10 cellular contexts compared by ENCODE assay signal in genomic region chr16:57757326-57757786, GRCh38. TPM values are rescaled to one million over a fixed set of nuclear protein-coding genes. Genes with fewer than 3 reads are reported as not detected.
A peak's percentile ranks its signal among the peaks of the same experiment; 100 is the strongest.
DNase-seq lines count a peak whose midpoint lies in the region; FAIRE-seq and TF ChIP-seq lines count a peak whose summit lies in the region.
"Had no signal": no experiment of that assay in that cellular context is flagged by ENCODE, and none has a peak within 500 bp of the region (broad histone marks: within the 10 kb centered on the region; RNA-seq: fewer than 3 reads in every experiment).

No MANE protein-coding gene starts in this region.

- H3K4me1 ChIP-seq in keratinocyte (ENCODE audit: control insufficient read depth, extremely low read depth, insufficient read depth, low read length), result peaks cover 11% of the 10 kb centered on the region

- dilution Hi-C loops in keratinocyte (cut with MboI; ENCODE audit: extremely low pct_ligation_motif_present, low sequenced_read_pairs), result no loop called here

- no peak overlapping the region for H3K4me3 ChIP-seq in WERI-Rb-1 (ENCODE audit: low read depth, low read length)
- no peak overlapping the region for H3K4me3 ChIP-seq in keratinocyte (ENCODE audit: control insufficient read depth in 2 of 3, extremely low read depth in 1 of 3, insufficient read depth in 2 of 3, low read depth in 1 of 3, low read length in 3 of 3)
- H3K4me3 ChIP-seq: BLaER1 treated with 17β-estradiol and CSF1 and Interleukin-3, amounts not matched to agents 10 nM and 100 nM; skin epidermis had no signal

- H3K9me3 ChIP-seq in WERI-Rb-1 (ENCODE audit: severe bottlenecking) (no peaks in the 10 kb centered on the region), keratinocyte (ENCODE audit: control insufficient read depth, low read depth, low read length) (no peaks in the 10 kb centered on the region)
- H3K9me3 ChIP-seq: BLaER1 treated with 17β-estradiol and CSF1 and Interleukin-3, amounts not matched to agents 10 nM and 100 nM had no signal

- H3K27me3 ChIP-seq in WERI-Rb-1 (ENCODE audit: insufficient read depth, low read depth, severe bottlenecking) (no peaks in the 10 kb centered on the region), keratinocyte (ENCODE audit: control insufficient read depth, extremely low read depth, insufficient read depth, low read length) (no peaks in the 10 kb centered on the region)
- H3K27me3 ChIP-seq: BLaER1 treated with 17β-estradiol and CSF1 and Interleukin-3, amounts not matched to agents 10 nM and 100 nM had no signal

- H3K9ac ChIP-seq in keratinocyte (ENCODE audit: control insufficient read depth, extremely low read depth, insufficient read depth, low read length), result no peak overlapping the region

- no peaks in the 10 kb centered on the region for H3K9me1 ChIP-seq in keratinocyte (ENCODE audit: control insufficient read depth, extremely low read depth, insufficient read depth, low read length)

- H3K36me3 ChIP-seq in WERI-Rb-1 (peaks cover 46% of the 10 kb centered on the region), keratinocyte (ENCODE audit: control insufficient read depth in 2 of 2, extremely low read depth in 1 of 2, insufficient read depth in 2 of 2, low read length in 2 of 2) (peaks cover 22 to 25% of the 10 kb centered on the region in 2 experiments)

- H3K4me2 ChIP-seq in keratinocyte (ENCODE audit: control insufficient read depth, extremely low read depth, insufficient read depth, low read depth, low read length), result no peak overlapping the region

- no peaks in the 10 kb centered on the region for H3K79me2 ChIP-seq in keratinocyte (ENCODE audit: control insufficient read depth, insufficient read depth, low read length)

- peaks cover 3% of the 10 kb centered on the region for H4K20me1 ChIP-seq in keratinocyte (ENCODE audit: control insufficient read depth, extremely low read depth, insufficient read depth, low read length)

- peak; percentile 90 for TF ChIP-seq CTCF in WERI-Rb-1 (IDR thresholded peaks at IDR 0.05; ENCODE audit: low read depth, low read length)
- peak; percentile 86 to 97 (median 95) for TF ChIP-seq CTCF in keratinocyte (optimal IDR thresholded peaks at IDR 0.05 in 1 of 3, IDR thresholded peaks at IDR 0.05 in 1 of 3, conservative IDR thresholded peaks at IDR 0.05 in 1 of 3; ENCODE audit: extremely low read depth in 1 of 3, insufficient read depth in 2 of 3, low read length in 3 of 3)

- H3K27ac ChIP-seq in WERI-Rb-1 (no peak overlapping the region), keratinocyte (ENCODE audit: control insufficient read depth, insufficient read depth, low read length) (no peak overlapping the region)

- peak; percentile 66 for FAIRE-seq in keratinocyte (lab: Jason Lieb, UNC)

- H2AFZ ChIP-seq in keratinocyte (ENCODE audit: control insufficient read depth, low read length), result no peak overlapping the region

- DNase-seq in NCI-H1436 (lab: John Stamatoyannopoulos, UW) (peak; percentile 62), NCI-H1436 treated with DMSO at 0.1 percent for 48 hours (lab: John Stamatoyannopoulos, UW) (no peak), H4 (ENCODE audit: low spot score) (peak; percentile 55), M059J (ENCODE audit: low read depth) (peak; percentile 76), WERI-Rb-1 (peak; percentile 84), brain pericyte (ENCODE audit: low read depth, low spot score) (peak; percentile 40), keratinocyte (ENCODE audit: low read depth, low spot score) (no peak)
- peak; percentile 82 for DNase-seq in stimulated activated CD4-positive, alpha-beta T cell treated with anti-CD3 and anti-CD28 coated beads, Interleukin-1b, Interleukin-23, amount 100 ng/mL, for 48 hours

RNA-seq across cellular contexts. Expression of gene KATNB1, which starts 21.8 kb away (rescaled TPM):
- 22.1 and 24.9 TPM in 2 replicates for total RNA-seq in H4 (2014; rRNA removed; shearing (Covaris generic))
- 27.3 and 38.4 TPM in 2 replicates for total RNA-seq in M059J (2014; rRNA removed; shearing (Covaris generic))
- polyA plus RNA-seq in keratinocyte, result 18.9 to 21.8 TPM (median 20.6 TPM) in 3 replicates
- polyA plus RNA-seq in keratinocyte (2011; ENCODE audit: low read depth), result 28.6 TPM
- 12.2 and 26.1 TPM in 2 replicates for polyA plus RNA-seq in keratinocyte (2011; cell fraction: cytosol; rRNA removed)
- polyA plus RNA-seq in keratinocyte (2011; cell fraction: nucleus; rRNA removed), result 28.5 and 40.1 TPM in 2 replicates
- polyA plus RNA-seq in keratinocyte (2012; ENCODE audit: low replicate concordance), result 17.8 and 21.1 TPM in 2 replicates
- polyA minus RNA-seq in keratinocyte, result 17.5 to 38.7 TPM (median 26.3 TPM) in 3 replicates
- 29.4 TPM for polyA minus RNA-seq in keratinocyte (2011; cell fraction: cytosol; rRNA and poly(A)+ RNA removed)
- polyA minus RNA-seq in keratinocyte (2011; cell fraction: nucleus; rRNA and poly(A)+ RNA removed), result 16.4 and 22.3 TPM in 2 replicates

RNA-seq across cellular contexts. Expression of gene KIFC3, which starts 44.9 kb away (rescaled TPM):
- total RNA-seq in H4 (2014; rRNA removed; shearing (Covaris generic)), result 12.2 and 27.4 TPM in 2 replicates
- total RNA-seq in M059J (2014; rRNA removed; shearing (Covaris generic)), result 38.8 and 71.2 TPM in 2 replicates
- polyA plus RNA-seq in keratinocyte, result 22.7 to 32.8 TPM (median 27.9 TPM) in 3 replicates
- 33.9 TPM for polyA plus RNA-seq in keratinocyte (2011; ENCODE audit: low read depth)
- polyA plus RNA-seq in keratinocyte (2011; cell fraction: cytosol; rRNA removed), result 12.9 and 27.8 TPM in 2 replicates
- polyA plus RNA-seq in keratinocyte (2011; cell fraction: nucleus; rRNA removed), result 49.8 and 69.5 TPM in 2 replicates
- 37.9 and 40.1 TPM in 2 replicates for polyA plus RNA-seq in keratinocyte (2012; ENCODE audit: low replicate concordance)
- polyA minus RNA-seq in keratinocyte, result 31.2 to 72.9 TPM (median 41.7 TPM) in 3 replicates
- polyA minus RNA-seq in keratinocyte (2011; cell fraction: cytosol; rRNA and poly(A)+ RNA removed), result 48.5 TPM
- polyA minus RNA-seq in keratinocyte (2011; cell fraction: nucleus; rRNA and poly(A)+ RNA removed), result 48.5 and 49.4 TPM in 2 replicates

Comparison
In these comparisons a context has a peak if more than half of its experiments do, and no peak if none do; other contexts are left out.
1. DNase-seq: peak in NCI-H1436 (single experiment), H4 (single experiment), M059J (single experiment), WERI-Rb-1 (single experiment), brain pericyte (single experiment) and stimulated activated CD4-positive, alpha-beta T cell treated with anti-CD3 and anti-CD28 coated beads, Interleukin-1b, Interleukin-23, amount 100 ng/mL, for 48 hours (single experiment); none in NCI-H1436 treated with DMSO at 0.1 percent for 48 hours (single experiment) and keratinocyte (single experiment).